In the genomic region with DNA sequence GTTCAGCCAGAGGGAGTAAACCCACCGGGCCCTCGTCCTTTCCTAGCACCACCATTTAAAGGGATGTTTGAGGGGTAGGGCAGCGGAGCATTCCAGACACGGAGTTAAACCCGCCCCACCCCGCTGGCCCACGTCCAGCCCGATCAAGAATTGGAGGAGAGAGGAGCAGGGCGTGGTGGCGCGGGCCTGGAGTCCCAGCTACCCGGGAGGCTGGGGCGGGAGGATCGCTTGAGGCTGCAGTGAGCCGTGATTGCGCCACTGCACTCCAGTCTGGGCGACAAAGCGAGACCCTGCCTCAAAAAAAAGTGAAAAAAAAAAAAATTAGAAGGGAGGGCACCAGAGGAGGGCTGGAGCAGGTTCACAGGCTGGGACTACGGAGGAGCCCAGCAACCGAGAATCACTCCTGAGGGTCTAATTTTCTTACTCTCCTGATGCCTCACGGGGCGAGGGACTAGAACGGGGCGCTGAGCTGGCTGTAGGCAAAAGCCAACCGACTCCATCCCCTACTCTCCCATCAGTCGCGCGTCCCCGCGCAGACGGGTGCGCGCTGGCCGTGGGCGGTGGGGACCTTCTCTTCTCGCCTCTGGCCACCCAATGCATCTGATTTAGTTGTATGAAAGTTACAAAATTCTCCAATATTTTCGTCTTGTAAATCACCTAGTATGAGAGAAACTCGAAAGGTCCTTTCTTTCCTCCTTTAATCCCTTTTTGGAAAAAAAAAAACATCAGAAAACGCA, we compare ENCODE assay signal across 8 cellular contexts. TPM values are rescaled to one million over a fixed set of nuclear protein-coding genes. Genes with fewer than 3 reads are reported as not detected.
A peak's percentile ranks its signal among the peaks of the same experiment; 100 is the strongest.
DNase-seq lines count a peak whose midpoint lies in the region; ATAC-seq and TF ChIP-seq lines count a peak whose summit lies in the region.

No MANE protein-coding gene starts in this region.

- no peaks in the 10 kb centered on the region for H3K9me3 ChIP-seq in H9 (ENCODE audit: control insufficient read depth, low read depth, low read length)
- no peaks in the 10 kb centered on the region for H3K9me3 ChIP-seq in testis

- H3T11ph ChIP-seq in H9 (ENCODE audit: low read length): no peak overlapping the region

- no peak overlapping the region for H2AFZ ChIP-seq in H9 (ENCODE audit: low read length)

- H3K23me2 ChIP-seq in H9 (ENCODE audit: insufficient read length, low read depth, low read length, poor library complexity, severe bottlenecking): peaks cover 15% of the 10 kb centered on the region

- H3K79me1 ChIP-seq in H9 (ENCODE audit: insufficient read depth, low read depth, low read length, poor library complexity, severe bottlenecking): no peaks in the 10 kb centered on the region

- no peak overlapping the region for H3K4ac ChIP-seq in H9 (ENCODE audit: low read depth, low read length)

- H3K4me3 Mint-ChIP-seq in H9: peak overlapping the region; percentile 88 to 91
- peak overlapping the region; percentile 93 for H3K4me3 Mint-ChIP-seq in natural killer cell

- no peak overlapping the region for H2BK120ac ChIP-seq in H9 (ENCODE audit: low read depth, low read length, poor library complexity, severe bottlenecking)

- H3K4me3 ChIP-seq in fibroblast of the aortic adventitia (ENCODE audit: low read depth, low read length) (peak overlapping the region; percentile 68), testis (peak overlapping the region; percentile 53 to 75)

- H3K23ac ChIP-seq in H9 (ENCODE audit: insufficient read length, low read depth, low read length): no peak overlapping the region

- no peaks in the 10 kb centered on the region for H3K36me3 ChIP-seq in testis (ENCODE audit: low read depth, missing control alignments)

- H3K56ac ChIP-seq in H9 (ENCODE audit: insufficient read length, low read depth, low read length): no peak overlapping the region

- H3K27me3 Mint-ChIP-seq in H9 (ENCODE audit: low read depth) (peaks cover 3% of the 10 kb centered on the region), natural killer cell (ENCODE audit: low read depth in 2 of 2) (no peaks in the 10 kb centered on the region)

- no peak overlapping the region for H4K8ac ChIP-seq in H9 (replicated peaks; ENCODE audit: insufficient read length, low read depth, low read length)

- no peak overlapping the region for H2BK20ac ChIP-seq in H9 (ENCODE audit: low read depth, low read length, poor library complexity, severe bottlenecking)

- no peak overlapping the region for H2BK5ac ChIP-seq in H9 (ENCODE audit: insufficient read length, low read length)

- no peak overlapping the region for H2BK15ac ChIP-seq in H9 (ENCODE audit: low read depth, low read length)

- H4K20me1 ChIP-seq in H9 (ENCODE audit: control insufficient read depth, insufficient read depth, insufficient read length): no peaks in the 10 kb centered on the region

- ATAC-seq in natural killer cell: peak; percentile 53 to 59 (median 55)

- peak overlapping the region; percentile 48 for H3K9ac ChIP-seq in H9 (ENCODE audit: extremely low read depth, insufficient read length, low read length)

- no peaks in the 10 kb centered on the region for H3K79me2 ChIP-seq in H9 (ENCODE audit: insufficient read depth, low read length)

- H3K9me3 Mint-ChIP-seq in H9 (peaks cover 3 to 5% of the 10 kb centered on the region in 2 experiments), natural killer cell (no peaks in the 10 kb centered on the region)

- no peak for TF ChIP-seq CTCF in H9 (conservative IDR thresholded peaks at IDR 0.05)
- no peak for TF ChIP-seq CTCF in fibroblast of the aortic adventitia (IDR thresholded peaks at IDR 0.05; ENCODE audit: insufficient read depth, low read length)
- TF ChIP-seq CTCF in natural killer cell (IDR thresholded peaks at IDR 0.05): no peak
- TF ChIP-seq CTCF in testis (IDR thresholded peaks at IDR 0.05): no peak

- peaks cover 53 to 57% of the 10 kb centered on the region in 2 experiments for H3K4me1 Mint-ChIP-seq in H9
- H3K4me1 Mint-ChIP-seq in natural killer cell: peaks cover 27 to 31% of the 10 kb centered on the region in 2 donors

- H3K14ac ChIP-seq in H9 (ENCODE audit: insufficient read depth, low read length): peak overlapping the region; percentile 3

- H3K27ac Mint-ChIP-seq in H9 (peak overlapping the region; percentile 94 to 98 (median 97)), natural killer cell (peak overlapping the region; percentile 92 to 94)

- H2BK12ac ChIP-seq in H9 (ENCODE audit: insufficient read length, low read depth, low read length): no peak overlapping the region

- H3K4me2 ChIP-seq in H9 (ENCODE audit: insufficient read depth, insufficient read length, low read length): peak overlapping the region; percentile 83

- no peak overlapping the region for H3K18ac ChIP-seq in H9 (ENCODE audit: insufficient read length, low read depth, low read length)

- no peak overlapping the region for H3K27ac ChIP-seq in H9 (ENCODE audit: insufficient read length, low read depth, low read length)
- H3K27ac ChIP-seq in testis: peak overlapping the region; percentile 99 to 100

- H3K36me3 Mint-ChIP-seq in H9 (ENCODE audit: insufficient read depth in 1 of 3, low read depth in 3 of 3) (peaks cover 0 to 8% (median 6%) of the 10 kb centered on the region in 3 experiments; a peak in 4 of 7 replicates), natural killer cell (no peaks in the 10 kb centered on the region)

- no peak overlapping the region for H2AK5ac ChIP-seq in H9 (ENCODE audit: insufficient read length, low read length)

- H3K4me1 ChIP-seq in H9 (ENCODE audit: insufficient read depth, low read length) (peaks cover 4% of the 10 kb centered on the region; the same call in 1 of the 2 replicates), testis (peaks cover 26% of the 10 kb centered on the region)

- DNase-seq in DMS114 treated with DMSO at 0.1 percent for 48 hours (lab: John Stamatoyannopoulos, UW; ENCODE audit: unreplicated experiment): peak; percentile 65
- DNase-seq in H9: peak; percentile 69
- DNase-seq in NCI-H82 (lab: John Stamatoyannopoulos, UW): peak; percentile 79
- DNase-seq in activated T-cell treated with anti-CD3 and anti-CD28 coated beads, Interleukin-2, amount 50 U/mL, for 48 hours: peak; percentile 86 to 87
- DNase-seq in fibroblast of the aortic adventitia (ENCODE audit: low read depth): no peak
- no peak for DNase-seq in natural killer cell
- DNase-seq in testis: peak; percentile 77
- no peak for DNase-seq in NCI-H1048 (lab: John Stamatoyannopoulos, UW)

- H4K5ac ChIP-seq in H9 (ENCODE audit: insufficient read length, low read depth, low read length): no peak overlapping the region

- H4K91ac ChIP-seq in H9 (ENCODE audit: insufficient read length, low read depth, low read length): no peak overlapping the region

- WGBS in H9 (ENCODE audit: extremely low coverage, insufficient read length, low lambda C conversion rate): no CpG with 5 or more reads among the region's 39 CpGs
- WGBS in testis, 2 donors: 2 to 3% methylated on average over 39 of the region's 39 CpGs

- H3K27me3 ChIP-seq in H9 (ENCODE audit: insufficient read depth, low read length) (no peaks in the 10 kb centered on the region), testis (no peaks in the 10 kb centered on the region)

- intact Hi-C loops in natural killer cell (cut with micrococcal nuclease) (no loop called here), testis (cut with DNase I; ENCODE audit: low total_unique reads) (no loop called here)

- TF ChIP-seq POLR2A in testis (IDR thresholded peaks at IDR 0.05): no peak

RNA-seq across cellular contexts. Expression of a gene that starts 6.1 kb away (rescaled TPM):
- 85.1 and 90.5 TPM in 2 replicates for total RNA-seq in H9 (2021)
- total RNA-seq in fibroblast of the aortic adventitia (ENCODE audit: low replicate concordance): 62.0 and 112 TPM in 2 replicates
- total RNA-seq in natural killer cell: 100 to 1,000 TPM in 1 of 3 donors, 10 to 100 TPM in 1, 1 to 10 TPM in 1; 8.5 to 112 (median 15.3) TPM
- 100 to 1,000 TPM; 167 to 204 TPM for total RNA-seq in testis
- 127 TPM for polyA plus RNA-seq in testis (ENCODE audit: insufficient read depth, low read depth, low replicate concordance)

RNA-seq across cellular contexts. Expression of a gene that starts 6.1 kb away (rescaled TPM):
- total RNA-seq in H9 (2021) (51.2 and 51.7 TPM in 2 replicates), fibroblast of the aortic adventitia (ENCODE audit: low replicate concordance) (52.8 and 76.9 TPM in 2 replicates), natural killer cell (10 to 100 TPM; 24.4 to 34.6 (median 34.5) TPM), testis (100 to 1,000 TPM; 113 to 151 TPM)
- 90.4 TPM for polyA plus RNA-seq in testis (ENCODE audit: insufficient read depth, low read depth, low replicate concordance)

RNA-seq across cellular contexts. Expression of a gene that starts 6.4 kb away (rescaled TPM):
- 1.6 and 2.5 TPM in 2 replicates for total RNA-seq in H9 (2021)
- total RNA-seq in fibroblast of the aortic adventitia (ENCODE audit: low replicate concordance): 1.4 and 2.4 TPM in 2 replicates
- total RNA-seq in natural killer cell: 1 to 10 TPM; 2.0 to 4.5 (median 3.6) TPM
- total RNA-seq in testis: 10 to 100 TPM; 30.3 to 87.9 TPM
- polyA plus RNA-seq in testis (ENCODE audit: insufficient read depth, low read depth, low replicate concordance): 103 TPM

RNA-seq across cellular contexts. Expression of a gene that starts 14.7 kb away (rescaled TPM):
- total RNA-seq in H9 (2021) (114 and 123 TPM in 2 replicates), fibroblast of the aortic adventitia (ENCODE audit: low replicate concordance) (49.5 and 88.3 TPM in 2 replicates), natural killer cell (10 to 100 TPM; 28.1 to 34.9 (median 29.2) TPM), testis (10 to 100 TPM; 43.3 to 49.6 TPM)
- 55.5 TPM for polyA plus RNA-seq in testis (ENCODE audit: insufficient read depth, low read depth, low replicate concordance)

RNA-seq across cellular contexts. Expression of a gene that starts 25.9 kb away (rescaled TPM):
- total RNA-seq in H9 (2021) (148 and 154 TPM in 2 replicates), fibroblast of the aortic adventitia (ENCODE audit: low replicate concordance) (19.6 and 68.8 TPM in 2 replicates), natural killer cell (10 to 100 TPM; 45.2 to 58.6 (median 49.2) TPM), testis (100 to 1,000 TPM in 1 of 2 donors, 10 to 100 TPM in 1; 94.8 to 131 TPM)
- polyA plus RNA-seq in testis (ENCODE audit: insufficient read depth, low read depth, low replicate concordance): 156 TPM

Comparison
In these comparisons a context has a peak if more than half of its experiments do, and no peak if none do; other contexts are left out.
1. DNase-seq: peak in DMS114 treated with DMSO at 0.1 percent for 48 hours (single experiment), H9 (single experiment), NCI-H82 (single experiment), activated T-cell treated with anti-CD3 and anti-CD28 coated beads, Interleukin-2, amount 50 U/mL, for 48 hours (2 of 2) and testis (single experiment); none in fibroblast of the aortic adventitia (single experiment), natural killer cell (single experiment) and NCI-H1048 (single experiment).